Comparison of ENCODE assay signal across 20 cellular contexts in the genomic region with DNA sequence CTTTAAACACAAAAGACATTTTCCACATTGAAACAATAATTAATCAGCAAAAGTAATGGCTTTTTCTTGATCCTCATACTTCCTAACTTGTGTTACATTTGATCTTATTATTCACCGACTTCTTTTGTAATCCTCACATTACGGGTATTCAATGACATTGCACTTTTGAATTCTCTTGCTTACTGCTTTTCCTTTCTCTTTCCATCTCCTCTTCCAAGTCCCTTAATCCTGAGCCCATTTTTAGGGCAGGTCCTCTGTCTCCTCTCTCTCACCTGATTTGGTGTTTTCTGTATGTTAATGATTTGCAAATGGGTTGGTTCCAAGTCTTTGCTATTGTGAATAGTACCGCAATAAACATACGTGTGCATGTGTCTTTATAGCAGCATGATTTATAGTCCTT. TPM values are rescaled to one million over a fixed set of nuclear protein-coding genes. Genes with fewer than 3 reads are reported as not detected.
A peak's percentile ranks its signal among the peaks of the same experiment; 100 is the strongest.
DNase-seq lines count a peak whose midpoint lies in the region; ATAC-seq and TF ChIP-seq lines count a peak whose summit lies in the region.
"Had no signal": no experiment of that assay in that cellular context is flagged by ENCODE, and none has a peak within 500 bp of the region (broad histone marks: within the 10 kb centered on the region; RNA-seq: fewer than 3 reads in every experiment).

No MANE protein-coding gene starts in this region.

- H3K27me3 ChIP-seq in mammary epithelial cell (ENCODE audit: insufficient read depth, low read length), result no peaks in the 10 kb centered on the region

- no peaks in the 10 kb centered on the region for H3K36me3 Mint-ChIP-seq in MCF 10A (ENCODE audit: insufficient read depth, unreplicated experiment)
- H3K36me3 Mint-ChIP-seq in dendritic cell treated with granulocyte-macrophage colony-stimulating factor and Interleukin-4, amounts not matched to agents 40 ng/mL and 50 ng/mL, for 4 days (ENCODE audit: low read depth), result no peaks in the 10 kb centered on the region
- H3K36me3 Mint-ChIP-seq in activated CD4-positive, alpha-beta memory T cell treated with anti-CD3 and anti-CD28 coated beads, Interleukin-2, amount 10 ng/mL, durations not matched to agents 7 days and 5 days (ENCODE audit: low read depth), result no peaks in the 10 kb centered on the region
- H3K36me3 Mint-ChIP-seq: CD4-positive, CD25-positive, alpha-beta regulatory T cell; CD8-positive, alpha-beta T cell had no signal

- no peaks in the 10 kb centered on the region for H3K4me1 Mint-ChIP-seq in MCF 10A (ENCODE audit: insufficient read depth, unreplicated experiment)
- H3K4me1 Mint-ChIP-seq in dendritic cell treated with granulocyte-macrophage colony-stimulating factor and Interleukin-4, amounts not matched to agents 40 ng/mL and 50 ng/mL, for 4 days (ENCODE audit: low read depth), result peaks cover 11% of the 10 kb centered on the region
- no peaks in the 10 kb centered on the region for H3K4me1 Mint-ChIP-seq in activated CD4-positive, alpha-beta memory T cell treated with anti-CD3 and anti-CD28 coated beads, Interleukin-2, amount 10 ng/mL, durations not matched to agents 7 days and 5 days

- H3K9me3 ChIP-seq in mammary epithelial cell (replicated peaks; ENCODE audit: insufficient read depth, low read length) (no peaks in the 10 kb centered on the region), OCI-LY7 (ENCODE audit: low read length) (no peaks in the 10 kb centered on the region)
- H3K9me3 ChIP-seq: Caco-2 had no signal

- WGBS in mammary epithelial cell (ENCODE audit: low coverage, missing lambda C conversion rate), result 99% methylated on average over 4 of the region's 4 CpGs

- BruUV-seq in mammary epithelial cell (replicated peaks; lab: Mats Ljungman, UMichigan) (no TSS peak), MCF 10A (replicated peaks; lab: Mats Ljungman, UMichigan) (no TSS peak), OCI-LY7 (replicated peaks; lab: Mats Ljungman, UMichigan) (no TSS peak)

- H3K27ac Mint-ChIP-seq in MCF 10A (ENCODE audit: low read depth, unreplicated experiment), result no peak overlapping the region
- peak overlapping the region; percentile 11 for H3K27ac Mint-ChIP-seq in dendritic cell treated with granulocyte-macrophage colony-stimulating factor and Interleukin-4, amounts not matched to agents 40 ng/mL and 50 ng/mL, for 4 days
- no peak overlapping the region for H3K27ac Mint-ChIP-seq in activated CD4-positive, alpha-beta memory T cell treated with anti-CD3 and anti-CD28 coated beads, Interleukin-2, amount 10 ng/mL, durations not matched to agents 7 days and 5 days
- H3K27ac Mint-ChIP-seq: CD4-positive, CD25-positive, alpha-beta regulatory T cell; CD8-positive, alpha-beta T cell had no signal

- H3K79me2 ChIP-seq in mammary epithelial cell (ENCODE audit: insufficient read depth, low read length), result no peaks in the 10 kb centered on the region
- H3K79me2 ChIP-seq in OCI-LY7 (ENCODE audit: insufficient read depth, low read depth, low read length), result no peaks in the 10 kb centered on the region

- no peaks in the 10 kb centered on the region for H3K9me3 Mint-ChIP-seq in MCF 10A (ENCODE audit: unreplicated experiment)
- H3K9me3 Mint-ChIP-seq in dendritic cell treated with granulocyte-macrophage colony-stimulating factor and Interleukin-4, amounts not matched to agents 40 ng/mL and 50 ng/mL, for 4 days, result no peaks in the 10 kb centered on the region
- H3K9me3 Mint-ChIP-seq in activated CD4-positive, alpha-beta memory T cell treated with anti-CD3 and anti-CD28 coated beads, Interleukin-2, amount 10 ng/mL, durations not matched to agents 7 days and 5 days, result peaks cover 2% of the 10 kb centered on the region
- H3K9me3 Mint-ChIP-seq: CD8-positive, alpha-beta T cell had no signal

- H3K9me2 ChIP-seq in OCI-LY7 (ENCODE audit: insufficient read depth, low read length), result no peaks in the 10 kb centered on the region

- POLR2A ChIA-PET in MCF 10A (lab: Yijun Ruan, JAX) (interaction anchor here (0.8 kb wide), 1 partner anchor 12 kb away, joined by 3 read pairs; no protein-coding TSS in a partner anchor), OCI-LY7 (lab: Charles Lee) (no interaction called here)
- POLR2A ChIA-PET in activated CD4-positive, alpha-beta memory T cell treated with anti-CD3 and anti-CD28 coated beads, Interleukin-2, amount 10 ng/mL, durations not matched to agents 7 days and 5 days (lab: Charles Lee), result no interaction called here

- no peaks in the 10 kb centered on the region for H3K27me3 Mint-ChIP-seq in MCF 10A (ENCODE audit: insufficient read depth, unreplicated experiment)
- H3K27me3 Mint-ChIP-seq in dendritic cell treated with granulocyte-macrophage colony-stimulating factor and Interleukin-4, amounts not matched to agents 40 ng/mL and 50 ng/mL, for 4 days, result no peaks in the 10 kb centered on the region
- no peaks in the 10 kb centered on the region for H3K27me3 Mint-ChIP-seq in activated CD4-positive, alpha-beta memory T cell treated with anti-CD3 and anti-CD28 coated beads, Interleukin-2, amount 10 ng/mL, durations not matched to agents 7 days and 5 days

- peak; percentile 56 for ATAC-seq in left colon
- ATAC-seq: CD8-positive, alpha-beta T cell had no signal

- H3K4me1 ChIP-seq in mammary epithelial cell (ENCODE audit: insufficient read depth, low read length) (no peaks in the 10 kb centered on the region), OCI-LY7 (ENCODE audit: insufficient read depth, low read length, poor library complexity, severe bottlenecking) (no peaks in the 10 kb centered on the region)
- H3K4me1 ChIP-seq: Caco-2 had no signal

- H3K36me3 ChIP-seq in mammary epithelial cell (ENCODE audit: insufficient read depth, low read length) (no peaks in the 10 kb centered on the region), OCI-LY7 (ENCODE audit: insufficient read depth, low read length) (no peaks in the 10 kb centered on the region)

- H4K20me1 ChIP-seq in mammary epithelial cell (ENCODE audit: insufficient read depth, low read length) (no peaks in the 10 kb centered on the region), OCI-LY7 (ENCODE audit: insufficient read depth, low read length) (no peaks in the 10 kb centered on the region)

- no peak for TF ChIP-seq CTCF in mammary epithelial cell (conservative IDR thresholded peaks at IDR 0.05 in 1 of 2, IDR thresholded peaks at IDR 0.05 in 1 of 2; ENCODE audit: extremely low read depth in 1 of 2, insufficient read depth in 1 of 2, low read depth in 1 of 2, low read length in 2 of 2)
- TF ChIP-seq CTCF in MCF 10A (IDR thresholded peaks at IDR 0.05; ENCODE audit: unreplicated experiment), result no peak
- no peak for TF ChIP-seq CTCF in OCI-LY7 (conservative IDR thresholded peaks at IDR 0.05; ENCODE audit: low read length)

- H2AFZ ChIP-seq in mammary epithelial cell (ENCODE audit: low read depth, low read length) (peak overlapping the region; percentile 7), OCI-LY7 (ENCODE audit: low read length) (no peak overlapping the region)
- H2AFZ ChIP-seq: GM23248 had no signal

- DNase-seq in mammary epithelial cell (no peak), MCF 10A (ENCODE audit: unreplicated experiment) (no peak), LHCN-M2 (ENCODE audit: low read depth) (peak; percentile 6), left colon (no peak), UCSD-AML1 (lab: John Stamatoyannopoulos, UW; ENCODE audit: unreplicated experiment) (no peak), OCI-LY7 (ENCODE audit: low spot score) (no peak)
- no peak for DNase-seq in activated CD4-positive, alpha-beta memory T cell treated with anti-CD3 and anti-CD28 coated beads, Interleukin-2, amount 10 ng/mL, durations not matched to agents 7 days and 5 days
- DNase-seq: ACHN; AML-193; C1 segment of cervical spinal cord; Caco-2; CD4-positive, CD25-positive, alpha-beta regulatory T cell; CD8-positive, alpha-beta T cell; DMS153; DND-41; GM23248; H7; HCEC 1CT had no signal

- intact Hi-C loops in mammary epithelial cell (cut with micrococcal nuclease) (no loop called here), MCF 10A (cut with micrococcal nuclease) (no loop called here), left colon (cut with DNase I, micrococcal nuclease) (no loop called here), OCI-LY7 (cut with micrococcal nuclease; ENCODE audit: unreplicated experiment) (no loop called here)
- intact Hi-C loops in dendritic cell treated with granulocyte-macrophage colony-stimulating factor and Interleukin-4, amounts not matched to agents 40 ng/mL and 50 ng/mL, for 4 days (cut with micrococcal nuclease), result no loop called here

- CTCF ChIA-PET in mammary epithelial cell (lab: Charles Lee; ENCODE audit: low non-redundant PET) (no interaction called here), MCF 10A (lab: Yijun Ruan, JAX) (no interaction called here), OCI-LY7 (lab: Charles Lee; ENCODE audit: unreplicated experiment) (no interaction called here)
- CTCF ChIA-PET in activated CD4-positive, alpha-beta memory T cell treated with anti-CD3 and anti-CD28 coated beads, Interleukin-2, amount 10 ng/mL, durations not matched to agents 7 days and 5 days (lab: Charles Lee), result no interaction called here

- in situ Hi-C loops in mammary epithelial cell (cut with MboI; ENCODE audit: low sequenced_read_pairs in 2 of 2), result no loop called here

- H3K9ac ChIP-seq in mammary epithelial cell (ENCODE audit: insufficient read depth, low read length), result no peak overlapping the region
- H3K9ac ChIP-seq: GM23248 had no signal

- H3K4me3 ChIP-seq in mammary epithelial cell (replicated peaks in 1 of 3; ENCODE audit: insufficient read depth in 1 of 3, low read depth in 2 of 3, low read length in 3 of 3), result no peak overlapping the region
- H3K4me3 ChIP-seq in OCI-LY7 (ENCODE audit: low read depth, low read length, poor library complexity, severe bottlenecking), result no peak overlapping the region
- H3K4me3 ChIP-seq: GM23248 had no signal

- no peak overlapping the region for H3K27ac ChIP-seq in mammary epithelial cell (ENCODE audit: insufficient read depth, low read depth, low read length)
- H3K27ac ChIP-seq in OCI-LY7 (ENCODE audit: low read depth, low read length, poor library complexity, severe bottlenecking), result no peak overlapping the region
- H3K27ac ChIP-seq: 22Rv1, GM23248 had no signal

- dilution Hi-C loops in mammary epithelial cell (cut with HindIII; ENCODE audit: low sequenced_read_pairs), result loop anchor here (5.0 kb wide), 1 partner anchor 36 kb away; no protein-coding TSS in a partner anchor

- H3K4me2 ChIP-seq in mammary epithelial cell (ENCODE audit: insufficient read depth, low read depth, low read length) (no peak overlapping the region), OCI-LY7 (ENCODE audit: low read length) (no peak overlapping the region)

- H3K4me3 Mint-ChIP-seq in MCF 10A (ENCODE audit: unreplicated experiment), result no peak overlapping the region
- no peak overlapping the region for H3K4me3 Mint-ChIP-seq in dendritic cell treated with granulocyte-macrophage colony-stimulating factor and Interleukin-4, amounts not matched to agents 40 ng/mL and 50 ng/mL, for 4 days
- H3K4me3 Mint-ChIP-seq in activated CD4-positive, alpha-beta memory T cell treated with anti-CD3 and anti-CD28 coated beads, Interleukin-2, amount 10 ng/mL, durations not matched to agents 7 days and 5 days, result no peak overlapping the region
- H3K4me3 Mint-ChIP-seq: CD4-positive, CD25-positive, alpha-beta regulatory T cell; CD8-positive, alpha-beta T cell had no signal

RNA-seq across cellular contexts. Expression of a gene that starts 48.5 kb away (rescaled TPM):
- total RNA-seq in mammary epithelial cell (10 to 100 TPM; 19.3 to 39.7 TPM), MCF 10A (2022) (15.0 and 19.3 TPM in 2 replicates), LHCN-M2 (2014; rRNA removed) (20.5 TPM in 2 replicates), left colon (10 to 100 TPM; 10.0 to 18.5 TPM), OCI-LY7 (2022) (15.1 and 16.3 TPM in 2 replicates)
- polyA plus RNA-seq in mammary epithelial cell, result 13.0 TPM
- polyA minus RNA-seq in mammary epithelial cell, result 25.1 TPM
- polyA plus RNA-seq in LHCN-M2 (2012), result 8.9 TPM
- total RNA-seq in activated CD4-positive, alpha-beta memory T cell treated with anti-CD3 and anti-CD28 coated beads, Interleukin-2, amount 10 ng/mL, durations not matched to agents 7 days and 5 days, result 10 to 100 TPM; 37.2 to 37.3 TPM
- total RNA-seq in OCI-LY7 (2014; rRNA removed; shearing (Covaris generic)), result 11.3 and 12.2 TPM in 2 replicates
